Comparison of ENCODE assay signal across 21 cellular contexts in the genomic region with DNA sequence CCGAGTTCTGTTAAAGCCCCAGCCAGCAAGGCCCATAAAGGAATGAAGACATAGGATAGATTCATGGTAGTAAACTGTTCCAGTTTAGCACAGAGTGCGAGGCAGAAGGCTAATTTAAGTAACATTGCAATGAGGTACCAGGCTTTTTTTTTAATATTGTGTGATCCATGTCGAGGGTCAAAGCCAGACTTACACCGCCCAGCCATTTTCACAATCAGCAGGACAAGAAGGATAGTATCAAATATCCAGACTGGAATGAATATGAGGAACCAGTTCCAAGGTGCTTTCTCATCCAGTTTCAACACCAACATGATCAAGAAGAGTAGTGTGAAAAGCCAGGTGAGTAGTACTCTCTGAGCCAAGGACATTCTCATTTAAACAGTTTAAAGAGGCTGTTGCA. TPM values are rescaled to one million over a fixed set of nuclear protein-coding genes. Genes with fewer than 3 reads are reported as not detected.
DNase-seq lines count a peak whose midpoint lies in the region; ATAC-seq, FAIRE-seq and TF ChIP-seq lines count a peak whose summit lies in the region.
"Had no signal": no experiment of that assay in that cellular context is flagged by ENCODE, and none has a peak within 500 bp of the region (broad histone marks: within the 10 kb centered on the region; RNA-seq: fewer than 3 reads in every experiment).

No MANE protein-coding gene starts in this region.

- H3K27ac Mint-ChIP-seq in MCF 10A (ENCODE audit: low read depth, unreplicated experiment), result peak overlapping the region; percentile 18
- H3K27ac Mint-ChIP-seq in mesothelial cell of epicardium, result no peak overlapping the region

- H3K4me3 Mint-ChIP-seq in MCF 10A (ENCODE audit: unreplicated experiment), result no peak overlapping the region
- H3K4me3 Mint-ChIP-seq in mesothelial cell of epicardium, result no peak overlapping the region
- H3K4me3 Mint-ChIP-seq: CD14-positive monocyte had no signal

- H3K4me1 Mint-ChIP-seq in MCF 10A (ENCODE audit: insufficient read depth, unreplicated experiment) (peaks cover 13% of the 10 kb centered on the region), mesothelial cell of epicardium (peaks cover 16% of the 10 kb centered on the region)

- peaks cover 22% of the 10 kb centered on the region for H3K36me3 Mint-ChIP-seq in MCF 10A (ENCODE audit: insufficient read depth, unreplicated experiment)
- peaks cover 11% of the 10 kb centered on the region for H3K36me3 Mint-ChIP-seq in mesothelial cell of epicardium

- ATAC-seq in GM18909 (IDR thresholded peaks at IDR 0.05; ENCODE audit: poor library complexity, unreplicated experiment), result no peak
- no peak for ATAC-seq in HG02610 (IDR thresholded peaks at IDR 0.05; ENCODE audit: unreplicated experiment)
- ATAC-seq: A549 had no signal

- no peak overlapping the region for H3K4me3 ChIP-seq in breast epithelium
- no peak overlapping the region for H3K4me3 ChIP-seq in bronchial epithelial cell (ENCODE audit: low read depth, low read length)
- no peak overlapping the region for H3K4me3 ChIP-seq in osteoblast (ENCODE audit: insufficient read depth, low read length)
- H3K4me3 ChIP-seq: A549 had no signal

- BruUV-seq in MCF 10A (replicated peaks; lab: Mats Ljungman, UMichigan), result no TSS peak

- no peaks in the 10 kb centered on the region for H3K9me3 Mint-ChIP-seq in MCF 10A (ENCODE audit: unreplicated experiment)
- H3K9me3 Mint-ChIP-seq in mesothelial cell of epicardium, result no peaks in the 10 kb centered on the region
- H3K9me3 Mint-ChIP-seq: CD14-positive monocyte had no signal

- FAIRE-seq in bronchial epithelial cell (lab: Jason Lieb, UNC), result no peak
- FAIRE-seq: A549, G401.6, GM12892, RCC 7860 had no signal

- CTCF ChIA-PET in MCF 10A (lab: Yijun Ruan, JAX), result interaction anchor here (0.7 to 1.4 kb wide), 2 partner anchors 142 to 143 kb away, joined by 3 read pairs; no protein-coding TSS in a partner anchor

- intact Hi-C loops in MCF 10A (cut with micrococcal nuclease) (loop anchor here (10.0 kb wide), 1 partner anchor 111 kb away; no protein-coding TSS in a partner anchor), breast epithelium (cut with DNase I; ENCODE audit: low total_unique reads) (no loop called here)

- H3K9me3 ChIP-seq in breast epithelium, result no peaks in the 10 kb centered on the region
- H3K9me3 ChIP-seq in osteoblast (ENCODE audit: low read depth, low read length), result no peaks in the 10 kb centered on the region
- H3K9me3 ChIP-seq: A549 had no signal

- no peak overlapping the region for H2AFZ ChIP-seq in osteoblast (ENCODE audit: low read length)

- no peak for TF ChIP-seq CTCF in MCF 10A (IDR thresholded peaks at IDR 0.05; ENCODE audit: unreplicated experiment)
- no peak for TF ChIP-seq CTCF in breast epithelium (IDR thresholded peaks at IDR 0.05)
- TF ChIP-seq CTCF in bronchial epithelial cell (IDR thresholded peaks at IDR 0.05; ENCODE audit: insufficient read depth, low read length, severe bottlenecking), result no peak
- TF ChIP-seq CTCF in osteoblast (IDR thresholded peaks at IDR 0.05; ENCODE audit: extremely low read depth, low read depth, low read length), result no peak
- no peak for TF ChIP-seq CTCF in mesothelial cell of epicardium (IDR thresholded peaks at IDR 0.05; ENCODE audit: unreplicated experiment)

- no peak for TF ChIP-seq POLR2A in breast epithelium (IDR thresholded peaks at IDR 0.05)

- no peak overlapping the region for H3K27ac ChIP-seq in breast epithelium
- H3K27ac ChIP-seq in osteoblast (ENCODE audit: low read depth, low read length), result no peak overlapping the region
- H3K27ac ChIP-seq: A549, HL-60 had no signal

- peaks cover 51% of the 10 kb centered on the region for H3K79me2 ChIP-seq in osteoblast (ENCODE audit: insufficient read depth, low read length)

- no peaks in the 10 kb centered on the region for H3K27me3 Mint-ChIP-seq in MCF 10A (ENCODE audit: insufficient read depth, unreplicated experiment)
- no peaks in the 10 kb centered on the region for H3K27me3 Mint-ChIP-seq in mesothelial cell of epicardium (ENCODE audit: low read depth)

- no peaks in the 10 kb centered on the region for H4K20me1 ChIP-seq in osteoblast (ENCODE audit: insufficient read depth, low read length)

- H3K4me2 ChIP-seq in osteoblast (ENCODE audit: insufficient read depth, low read length), result no peak overlapping the region
- H3K4me2 ChIP-seq: A549 had no signal

- H3K36me3 ChIP-seq in breast epithelium (no peaks in the 10 kb centered on the region), bronchial epithelial cell (ENCODE audit: control insufficient read depth, insufficient read depth, low read length) (no peaks in the 10 kb centered on the region), osteoblast (ENCODE audit: insufficient read depth, low read length) (no peaks in the 10 kb centered on the region)

- no peak for DNase-seq in MCF 10A (ENCODE audit: unreplicated experiment)
- no peak for DNase-seq in breast epithelium (ENCODE audit: low spot score in 2 of 2)
- peak; percentile 45 for DNase-seq in bronchial epithelial cell (ENCODE audit: low read depth)
- DNase-seq in osteoblast (ENCODE audit: insufficient read length, low spot score, missing footprints), result peak; percentile 34
- DNase-seq in NCI-H524 treated with DMSO at 0.1 percent for 48 hours (lab: John Stamatoyannopoulos, UW), result no peak
- DNase-seq in mesothelial cell of epicardium (ENCODE audit: low spot score in 2 of 2, unreplicated experiment in 2 of 2), result no peak
- DNase-seq: Calu3, DMS79, NCI-H1105, NCI-H187, NCI-H446 treated with DMSO at 0.1 percent for 48 hours, NCI-H774, SHP77 had no signal

- H3K27me3 ChIP-seq in breast epithelium (no peaks in the 10 kb centered on the region), bronchial epithelial cell (ENCODE audit: control insufficient read depth, insufficient read depth, low read length) (no peaks in the 10 kb centered on the region), osteoblast (ENCODE audit: insufficient read depth, low read length) (no peaks in the 10 kb centered on the region)

- POLR2A ChIA-PET in MCF 10A (lab: Yijun Ruan, JAX), result interaction anchor here (0.8 kb wide), 1 partner anchor 73 kb away, joined by 3 read pairs; no protein-coding TSS in a partner anchor

- H3K4me1 ChIP-seq in breast epithelium (peaks cover 0 to 6% of the 10 kb centered on the region in 2 donors), osteoblast (ENCODE audit: insufficient read depth, low read length) (peaks cover 11% of the 10 kb centered on the region)

RNA-seq across cellular contexts. Expression of gene TMEM60, which starts 4.2 kb away (rescaled TPM):
- total RNA-seq in MCF 10A (2022), result 7.1 and 11.6 TPM in 2 replicates
- total RNA-seq in breast epithelium, result 10 to 100 TPM; 13.1 to 19.6 (median 17.9) TPM
- total RNA-seq in bronchial epithelial cell, result 7.4 and 12.2 TPM in 2 replicates
- total RNA-seq in osteoblast, result 20.3 and 20.6 TPM in 2 replicates
- total RNA-seq in mesothelial cell of epicardium, result 14.2 to 17.2 TPM (median 16.5 TPM) in 3 replicates

RNA-seq across cellular contexts. Expression of gene PHTF2, which starts 4.6 kb away (rescaled TPM):
- total RNA-seq in MCF 10A (2022), result 12.6 and 16.0 TPM in 2 replicates
- total RNA-seq in breast epithelium, result 10 to 100 TPM; 17.0 to 23.5 (median 19.2) TPM
- total RNA-seq in bronchial epithelial cell, result 4.2 and 5.5 TPM in 2 replicates
- 28.6 and 31.5 TPM in 2 replicates for total RNA-seq in osteoblast
- total RNA-seq in mesothelial cell of epicardium, result 36.1 to 38.2 TPM (median 37.5 TPM) in 3 replicates

Comparison
In these comparisons a context has a peak if more than half of its experiments do, and no peak if none do; other contexts are left out.
1. DNase-seq: peak in bronchial epithelial cell (single experiment) and osteoblast (single experiment); none in MCF 10A (single experiment), breast epithelium (0 of 2), NCI-H524 treated with DMSO at 0.1 percent for 48 hours (single experiment) and mesothelial cell of epicardium (0 of 2).